Comparison of ENCODE assay signal across 28 cellular contexts in genomic region chr3:72563690-72564370, GRCh38.
"Had no signal": no experiment of that assay in that cellular context is flagged by ENCODE, and none has a peak within 500 bp of the region (broad histone marks: within the 10 kb centered on the region; RNA-seq: fewer than 3 reads in every experiment).

No MANE protein-coding gene starts in this region.

- DNase-seq: activated CD4-positive, alpha-beta T cell treated with anti-CD3 and anti-CD28 coated beads for 48 hours; activated CD4-positive, alpha-beta T cell treated with anti-CD3 and anti-CD28 coated beads, Interleukin-2, amount 50 U/mL, for 48 hours; activated CD8-positive, alpha-beta memory T cell treated with anti-CD3 and anti-CD28 coated beads for 24 hours; activated gamma-delta T cell; activated naive CD4-positive, alpha-beta T cell treated with anti-CD3 and anti-CD28 coated beads, Interleukin-2, amount 10 ng/mL, durations not matched to agents 7 days and 5 days; activated naive CD8-positive, alpha-beta T cell treated with anti-CD3 and anti-CD28 coated beads, Interleukin-2, amount 10 ng/mL, durations not matched to agents 7 days and 5 days; brain microvascular endothelial cell; caudate nucleus; cortex of kidney; endodermal cell; foreskin fibroblast; heart left ventricle; hypothalamus; immature natural killer cell; kidney; naive thymus-derived CD4-positive, alpha-beta T cell; spleen; stimulated activated CD4-positive, alpha-beta T cell treated with anti-CD3 and anti-CD28 coated beads, Interleukin-2, amount 100 ng/mL, for 48 hours; stimulated activated naive CD8-positive, alpha-beta T cell treated with anti-CD3 and anti-CD28 coated beads, Interleukin-15, Interleukin-2, amounts not matched to agents 100 U/mL and 50 U/mL, for 24 hours; T-helper 9 cell; testis; transverse colon; WERI-Rb-1 had no signal

- H3K27ac ChIP-seq: ascending aorta, brain microvascular endothelial cell, heart left ventricle, parathyroid adenoma, right atrium auricular region, spleen, testis, transverse colon, WERI-Rb-1 had no signal

- H3K9me3 ChIP-seq: testis, transverse colon had no signal

- H3K4me3 ChIP-seq: ascending aorta, heart left ventricle, right atrium auricular region, spleen, testis, transverse colon had no signal

- H3K36me3 ChIP-seq: ascending aorta, brain microvascular endothelial cell, heart left ventricle, right atrium auricular region, spleen, transverse colon, WERI-Rb-1 had no signal

- H3K4me1 ChIP-seq: ascending aorta, parathyroid adenoma, right atrium auricular region, testis had no signal

- ATAC-seq: activated CD4-positive, CD25-positive, alpha-beta regulatory T cell treated with anti-CD3 and anti-CD28 coated beads, Interleukin-2, amount 50 U/mL, for 24 hours; esophagus mucosa; heart left ventricle; naive thymus-derived CD4-positive, alpha-beta T cell; stimulated activated naive CD8-positive, alpha-beta T cell treated with anti-CD3 and anti-CD28 coated beads, Interleukin-15, Interleukin-2, amounts not matched to agents 100 U/mL and 50 U/mL, for 24 hours had no signal
